15 cellular contexts compared by ENCODE assay signal in the genomic region with DNA sequence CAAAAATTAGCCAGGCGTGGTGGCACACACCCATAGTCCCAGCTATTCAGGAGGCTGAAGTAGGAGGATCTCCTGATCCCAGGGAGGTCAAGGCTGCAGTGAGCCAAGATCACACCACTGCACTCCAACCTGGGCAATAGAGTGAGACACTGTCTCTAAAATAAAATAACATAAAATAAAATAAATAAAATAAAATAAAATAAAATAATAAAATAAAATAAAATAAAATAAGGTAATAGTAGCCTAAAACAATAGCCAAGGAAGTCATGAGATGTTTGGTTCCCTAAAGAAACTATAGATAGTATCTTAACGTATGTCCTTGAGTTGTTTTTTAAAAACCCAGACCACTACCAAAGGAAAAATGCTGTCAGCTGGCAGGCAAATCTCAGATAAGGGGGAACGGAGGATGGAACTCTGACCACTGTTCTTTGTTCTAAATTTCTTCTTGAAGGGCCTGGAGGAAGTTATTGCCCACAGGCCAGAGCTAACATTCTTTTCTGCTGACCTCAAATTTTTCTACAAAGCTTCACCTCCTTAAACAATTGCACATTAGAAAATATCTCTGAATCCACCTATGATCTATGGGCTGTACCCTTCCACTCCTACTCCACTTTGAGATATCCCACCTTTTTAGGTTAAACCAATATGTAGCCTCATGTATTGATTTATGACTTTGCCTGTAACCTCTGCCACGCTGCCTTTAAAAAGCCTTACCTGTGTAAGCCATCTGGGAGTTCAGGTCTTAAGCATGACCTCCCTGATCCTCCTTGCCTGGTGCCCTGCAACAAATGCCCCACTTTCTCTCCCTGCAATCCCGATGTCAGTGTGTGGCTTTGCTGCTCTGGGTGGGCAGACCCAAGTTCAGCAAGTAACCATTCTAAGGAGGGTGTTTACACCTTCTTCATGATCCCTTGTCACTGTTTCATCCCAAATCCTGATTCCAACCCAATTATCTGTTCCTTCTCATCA.
A peak's percentile ranks its signal among the peaks of the same experiment; 100 is the strongest.
DNase-seq lines count a peak whose midpoint lies in the region; ATAC-seq and TF ChIP-seq lines count a peak whose summit lies in the region.
"Had no signal": no experiment of that assay in that cellular context is flagged by ENCODE, and none has a peak within 500 bp of the region (broad histone marks: within the 10 kb centered on the region; RNA-seq: fewer than 3 reads in every experiment).

No MANE protein-coding gene starts in this region.

- no peak for TF ChIP-seq CTCF in WTC11 (IDR thresholded peaks at IDR 0.05)
- TF ChIP-seq CTCF in fibroblast of the aortic adventitia (IDR thresholded peaks at IDR 0.05; ENCODE audit: insufficient read depth, low read length): no peak

- H3K36me3 Mint-ChIP-seq in activated naive CD4-positive, alpha-beta T cell treated with anti-CD3 and anti-CD28 coated beads for 36 hours (ENCODE audit: low read depth): peaks cover 8% of the 10 kb centered on the region
- H3K36me3 Mint-ChIP-seq in WTC11: no peaks in the 10 kb centered on the region
- H3K36me3 Mint-ChIP-seq: naive B cell had no signal

- peak overlapping the region; percentile 68 for H3K27ac Mint-ChIP-seq in activated naive CD4-positive, alpha-beta T cell treated with anti-CD3 and anti-CD28 coated beads for 36 hours
- no peak overlapping the region for H3K27ac Mint-ChIP-seq in WTC11
- H3K27ac Mint-ChIP-seq in stimulated activated naive CD8-positive, alpha-beta T cell treated with anti-CD3 and anti-CD28 coated beads, Interleukin-15, amount 100 ng/mL, for 72 hours: peak overlapping the region; percentile 85 to 95
- H3K27ac Mint-ChIP-seq: GM23338 had no signal

- H3K4me3 Mint-ChIP-seq in activated naive CD4-positive, alpha-beta T cell treated with anti-CD3 and anti-CD28 coated beads for 36 hours: peak overlapping the region; percentile 10
- no peak overlapping the region for H3K4me3 Mint-ChIP-seq in WTC11
- H3K4me3 Mint-ChIP-seq in stimulated activated naive CD8-positive, alpha-beta T cell treated with anti-CD3 and anti-CD28 coated beads, Interleukin-15, amount 100 ng/mL, for 72 hours: peak overlapping the region; percentile 65 to 83
- H3K4me3 Mint-ChIP-seq: GM23338, naive B cell had no signal

- peaks cover 2% of the 10 kb centered on the region for H3K9me3 Mint-ChIP-seq in activated naive CD4-positive, alpha-beta T cell treated with anti-CD3 and anti-CD28 coated beads for 36 hours
- H3K9me3 Mint-ChIP-seq in WTC11: peaks cover 4% of the 10 kb centered on the region; the same call in 1 of the 2 replicates
- peaks cover 6 to 13% of the 10 kb centered on the region in 2 donors for H3K9me3 Mint-ChIP-seq in stimulated activated naive CD8-positive, alpha-beta T cell treated with anti-CD3 and anti-CD28 coated beads, Interleukin-15, amount 100 ng/mL, for 72 hours
- H3K9me3 Mint-ChIP-seq: GM23338 had no signal

- POLR2A ChIA-PET in WTC11 (lab: Charles Lee): interaction anchor here (0.5 kb wide), 1 partner anchor 13 kb away, joined by 4 read pairs; no protein-coding TSS in a partner anchor

- peaks cover 77% of the 10 kb centered on the region for H3K4me1 Mint-ChIP-seq in activated naive CD4-positive, alpha-beta T cell treated with anti-CD3 and anti-CD28 coated beads for 36 hours (ENCODE audit: low read depth)
- peaks cover 10% of the 10 kb centered on the region for H3K4me1 Mint-ChIP-seq in WTC11
- H3K4me1 Mint-ChIP-seq in stimulated activated naive CD8-positive, alpha-beta T cell treated with anti-CD3 and anti-CD28 coated beads, Interleukin-15, amount 100 ng/mL, for 72 hours: peaks cover 97% of the 10 kb centered on the region

- DNase-seq in activated naive CD4-positive, alpha-beta T cell treated with anti-CD3 and anti-CD28 coated beads for 36 hours: no peak
- no peak for DNase-seq in activated naive CD4-positive, alpha-beta T cell (lab: John Stamatoyannopoulos, UW)
- no peak for DNase-seq in WTC11 (ENCODE audit: low spot score)
- peak; percentile 65 for DNase-seq in fibroblast of the aortic adventitia (ENCODE audit: low read depth)
- no peak for DNase-seq in stimulated activated naive CD8-positive, alpha-beta T cell treated with anti-CD3 and anti-CD28 coated beads, Interleukin-15, amount 100 ng/mL, for 72 hours
- DNase-seq in NCI-H1930 (lab: John Stamatoyannopoulos, UW): no peak
- DNase-seq: activated T-cell treated with anti-CD3 and anti-CD28 coated beads, Interleukin-2, amount 50 U/mL, for 48 hours; effector memory CD4-positive, alpha-beta T cell; MM.1S; naive B cell; NCI-H510A had no signal

- CTCF ChIA-PET in activated naive CD4-positive, alpha-beta T cell treated with anti-CD3 and anti-CD28 coated beads for 36 hours (lab: Charles Lee): interaction anchor here (1.0 to 4.1 kb wide), 7 partner anchors 11 to 127 kb away, joined by 3 to 17 read pairs (median 7); no protein-coding TSS in a partner anchor
- CTCF ChIA-PET in WTC11 (lab: Charles Lee): no interaction called here

- no peak for ATAC-seq in WTC11
- ATAC-seq in stimulated activated naive CD8-positive, alpha-beta T cell treated with anti-CD3 and anti-CD28 coated beads, Interleukin-15, amount 100 ng/mL, for 72 hours: no peak
- ATAC-seq in GM21717 (IDR thresholded peaks at IDR 0.05; ENCODE audit: unreplicated experiment): no peak
- no peak for ATAC-seq in HG02678 (IDR thresholded peaks at IDR 0.05; ENCODE audit: unreplicated experiment)
- ATAC-seq: GM23338 had no signal

- no peaks in the 10 kb centered on the region for H3K27me3 Mint-ChIP-seq in activated naive CD4-positive, alpha-beta T cell treated with anti-CD3 and anti-CD28 coated beads for 36 hours (ENCODE audit: low read depth)
- no peaks in the 10 kb centered on the region for H3K27me3 Mint-ChIP-seq in WTC11 (ENCODE audit: low read depth)
- H3K27me3 Mint-ChIP-seq in stimulated activated naive CD8-positive, alpha-beta T cell treated with anti-CD3 and anti-CD28 coated beads, Interleukin-15, amount 100 ng/mL, for 72 hours: no peaks in the 10 kb centered on the region
- H3K27me3 Mint-ChIP-seq: naive B cell had no signal

- intact Hi-C loops in activated naive CD4-positive, alpha-beta T cell treated with anti-CD3 and anti-CD28 coated beads for 36 hours (cut with micrococcal nuclease): loop anchor here (5.0 kb wide), 1 partner anchor 269 kb away; the partner anchor contains the start of gene ARL8B

- no peak overlapping the region for H3K4me3 ChIP-seq in fibroblast of the aortic adventitia (ENCODE audit: low read depth, low read length)
- H3K4me3 ChIP-seq: GM23338, skin epidermis had no signal

TF ChIP-seq in WTC11, 78 proteins besides CTCF, POLR2A, EP300 and RAD21:
- TF ChIP-seq HMGA2 (CRISPR knock-in tag; IDR thresholded peaks at IDR 0.05) (peak; percentile 94), RELA (CRISPR knock-in tag; IDR thresholded peaks at IDR 0.05; ENCODE audit: borderline replicate concordance) (no peak), AFF4 (CRISPR knock-in tag; IDR thresholded peaks at IDR 0.05; ENCODE audit: borderline replicate concordance) (no peak)
- TF ChIP-seq, protein P1, sequence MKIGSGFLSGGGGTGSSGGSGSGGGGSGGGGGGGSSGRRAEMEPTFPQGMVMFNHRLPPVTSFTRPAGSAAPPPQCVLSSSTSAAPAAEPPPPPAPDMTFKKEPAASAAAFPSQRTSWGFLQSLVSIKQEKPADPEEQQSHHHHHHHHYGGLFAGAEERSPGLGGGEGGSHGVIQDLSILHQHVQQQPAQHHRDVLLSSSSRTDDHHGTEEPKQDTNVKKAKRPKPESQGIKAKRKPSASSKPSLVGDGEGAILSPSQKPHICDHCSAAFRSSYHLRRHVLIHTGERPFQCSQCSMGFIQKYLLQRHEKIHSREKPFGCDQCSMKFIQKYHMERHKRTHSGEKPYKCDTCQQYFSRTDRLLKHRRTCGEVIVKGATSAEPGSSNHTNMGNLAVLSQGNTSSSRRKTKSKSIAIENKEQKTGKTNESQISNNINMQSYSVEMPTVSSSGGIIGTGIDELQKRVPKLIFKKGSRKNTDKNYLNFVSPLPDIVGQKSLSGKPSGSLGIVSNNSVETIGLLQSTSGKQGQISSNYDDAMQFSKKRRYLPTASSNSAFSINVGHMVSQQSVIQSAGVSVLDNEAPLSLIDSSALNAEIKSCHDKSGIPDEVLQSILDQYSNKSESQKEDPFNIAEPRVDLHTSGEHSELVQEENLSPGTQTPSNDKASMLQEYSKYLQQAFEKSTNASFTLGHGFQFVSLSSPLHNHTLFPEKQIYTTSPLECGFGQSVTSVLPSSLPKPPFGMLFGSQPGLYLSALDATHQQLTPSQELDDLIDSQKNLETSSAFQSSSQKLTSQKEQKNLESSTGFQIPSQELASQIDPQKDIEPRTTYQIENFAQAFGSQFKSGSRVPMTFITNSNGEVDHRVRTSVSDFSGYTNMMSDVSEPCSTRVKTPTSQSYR (CRISPR knock-in tag; IDR thresholded peaks at IDR 0.05): no peak
